ENCODE assay signal across 15 cellular contexts in the genomic region with DNA sequence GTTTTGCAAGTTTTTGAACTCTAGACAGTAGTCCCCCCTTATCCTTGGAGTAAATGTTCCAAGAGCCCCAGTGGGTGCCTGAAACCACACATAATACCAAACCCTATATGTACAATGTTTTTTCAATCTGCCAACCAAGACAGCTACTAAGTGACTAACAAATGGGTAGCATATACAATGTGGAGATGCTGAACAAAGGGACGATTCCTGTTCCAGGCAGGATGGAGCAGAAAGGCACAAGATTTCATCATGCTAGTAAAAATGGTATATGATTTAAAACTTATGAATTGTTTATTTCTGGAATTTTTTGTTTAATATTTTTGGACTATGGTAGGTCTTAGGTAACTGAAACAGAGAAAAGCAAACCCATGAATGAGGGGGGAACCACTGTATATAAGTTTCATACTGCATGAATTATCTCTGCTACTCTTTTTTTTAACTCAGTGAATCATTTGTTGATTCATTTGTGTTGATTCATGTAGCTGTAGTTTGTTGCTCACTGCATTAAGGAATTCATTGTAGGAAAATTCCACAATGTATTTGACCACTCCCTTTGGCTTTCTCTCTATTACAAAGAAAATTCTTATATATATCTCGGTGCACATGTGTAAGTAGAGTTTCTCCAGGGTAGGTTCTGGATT. TPM values are rescaled to one million over a fixed set of nuclear protein-coding genes. Genes with fewer than 3 reads are reported as not detected.
DNase-seq lines count a peak whose midpoint lies in the region; ATAC-seq, FAIRE-seq and TF ChIP-seq lines count a peak whose summit lies in the region.
"Had no signal": no experiment of that assay in that cellular context is flagged by ENCODE, and none has a peak within 500 bp of the region (broad histone marks: within the 10 kb centered on the region; RNA-seq: fewer than 3 reads in every experiment).

No MANE protein-coding gene starts in this region.

- H3K9me3 ChIP-seq in SK-N-SH (0 out of 2 replicates have a peak, but pooled peaks cover 2% of the 10 kb centered on the region), fibroblast of lung (ENCODE audit: control insufficient read depth, insufficient read depth, low read depth, low read length) (no peaks in the 10 kb centered on the region), HepG2 (ENCODE audit: low read length) (no peaks in the 10 kb centered on the region)
- H3K9me3 ChIP-seq: body of pancreas, pancreas had no signal

- CTCF ChIA-PET in SK-N-SH (lab: Yijun Ruan, JAX) (no interaction called here), HepG2 (lab: Yijun Ruan, JAX; ENCODE audit: low intra/inter-chr PET ratio, low total read pairs) (no interaction called here)

- H4K20me1 ChIP-seq in SK-N-SH (ENCODE audit: insufficient read depth) (no peaks in the 10 kb centered on the region), fibroblast of lung (ENCODE audit: control insufficient read depth, extremely low read depth, insufficient read depth, low read length) (no peaks in the 10 kb centered on the region), HepG2 (ENCODE audit: insufficient read depth, low read length) (no peaks in the 10 kb centered on the region)

- DNase-seq in HCEC 1CT (peak; percentile 75), SK-N-SH (no peak), fibroblast of lung (ENCODE audit: low read depth in 2 of 2) (peak; percentile 46 to 55), NCI-H2107 treated with DMSO at 0.1 percent for 48 hours (lab: John Stamatoyannopoulos, UW; ENCODE audit: unreplicated experiment) (no peak), type B pancreatic cell (ENCODE audit: extremely low spot score, unreplicated experiment) (no peak), HepG2 (ENCODE audit: low spot score) (no peak)
- DNase-seq: activated naive CD4-positive, alpha-beta T cell treated with anti-CD3 and anti-CD28 coated beads for 36 hours; body of pancreas; CD4-positive, CD25-positive, alpha-beta regulatory T cell; foreskin melanocyte; NCI-H1105 treated with DMSO at 0.1 percent for 48 hours; pancreas; SJCRH30 had no signal

- H3K4me1 Mint-ChIP-seq in type B pancreatic cell (ENCODE audit: unreplicated experiment) = peaks cover 5% of the 10 kb centered on the region
- H3K4me1 Mint-ChIP-seq: CD4-positive, CD25-positive, alpha-beta regulatory T cell had no signal

- in situ Hi-C loops in HepG2 (cut with HindIII; ENCODE audit: extremely low pct_ligation_motif_present, low pct_unique_long_range_greater_than_20kb) = loop anchor here (10.0 kb wide), 1 partner anchor 575 kb away; no protein-coding TSS in a partner anchor

- H3K4me2 ChIP-seq in SK-N-SH (no peak overlapping the region), fibroblast of lung (ENCODE audit: extremely low read depth, insufficient read depth, low read length) (peak overlapping the region; percentile 15), HepG2 (ENCODE audit: low read depth, low read length) (no peak overlapping the region)

- H3K9ac ChIP-seq in SK-N-SH (no peak overlapping the region), fibroblast of lung (ENCODE audit: insufficient read depth, low read length) (no peak overlapping the region), HepG2 (ENCODE audit: insufficient read depth, low read depth, low read length) (no peak overlapping the region)

- H3K27me3 ChIP-seq in SK-N-SH (ENCODE audit: insufficient read depth) (no peaks in the 10 kb centered on the region), fibroblast of lung (ENCODE audit: control insufficient read depth, insufficient read depth, low read length) (no peaks in the 10 kb centered on the region), HepG2 (ENCODE audit: control insufficient read depth in 1 of 2, insufficient read depth in 2 of 2, low read length in 2 of 2) (no peaks in the 10 kb centered on the region)
- H3K27me3 ChIP-seq: body of pancreas, pancreas, SJCRH30 had no signal

- POLR2A ChIA-PET in SK-N-SH (lab: Yijun Ruan, JAX) (no interaction called here), HepG2 (lab: Yijun Ruan, JAX) (no interaction called here)

- H3K27me3 Mint-ChIP-seq in type B pancreatic cell = no peaks in the 10 kb centered on the region
- H3K27me3 Mint-ChIP-seq: CD4-positive, CD25-positive, alpha-beta regulatory T cell had no signal

- WGBS in SK-N-SH (ENCODE audit: low lambda C conversion rate) = 59% methylated on average over 2 of the region's 2 CpGs
- WGBS in HepG2 (ENCODE audit: low lambda C conversion rate) = 98% methylated on average over 2 of the region's 2 CpGs

- H3K27ac Mint-ChIP-seq in type B pancreatic cell = no peak overlapping the region
- H3K27ac Mint-ChIP-seq: activated naive CD4-positive, alpha-beta T cell treated with anti-CD3 and anti-CD28 coated beads for 36 hours; CD4-positive, CD25-positive, alpha-beta regulatory T cell had no signal

- no peaks in the 10 kb centered on the region for H3F3A ChIP-seq in SK-N-SH (replicated peaks; ENCODE audit: insufficient read depth)

- H2AFZ ChIP-seq in SK-N-SH (ENCODE audit: low read depth) = no peak overlapping the region
- H2AFZ ChIP-seq in fibroblast of lung (ENCODE audit: low read length) = no peak overlapping the region
- H2AFZ ChIP-seq in HepG2 (ENCODE audit: low read length) = no peak overlapping the region

- H3K9me2 ChIP-seq in SK-N-SH = no peaks in the 10 kb centered on the region

- no peak for TF ChIP-seq POLR2A in HepG2 (IDR thresholded peaks at IDR 0.05; ENCODE audit: insufficient read depth in 1 of 2, low read depth in 2 of 2, low read length in 2 of 2)

- TF ChIP-seq RAD21 in SK-N-SH (IDR thresholded peaks at IDR 0.05; ENCODE audit: low read length) = no peak
- TF ChIP-seq RAD21 in HepG2 (CRISPR knock-in tag; IDR thresholded peaks at IDR 0.05) = no peak

- FAIRE-seq in HepG2 (lab: Jason Lieb, UNC) = no peak
- FAIRE-seq: K562, pancreas had no signal

- H3K4me3 Mint-ChIP-seq in type B pancreatic cell = no peak overlapping the region
- H3K4me3 Mint-ChIP-seq: activated naive CD4-positive, alpha-beta T cell treated with anti-CD3 and anti-CD28 coated beads for 36 hours; CD4-positive, CD25-positive, alpha-beta regulatory T cell had no signal

- intact Hi-C loops in HepG2 (cut with micrococcal nuclease; ENCODE audit: unreplicated experiment) = no loop called here

- H3K36me3 ChIP-seq in SK-N-SH (replicated peaks in 1 of 2; ENCODE audit: control insufficient read depth in 1 of 2, insufficient read depth in 2 of 2, low read length in 1 of 2) = peaks cover 0 to 14% of the 10 kb centered on the region in 2 experiments
- no peaks in the 10 kb centered on the region for H3K36me3 ChIP-seq in fibroblast of lung (ENCODE audit: control insufficient read depth, insufficient read depth, low read length)
- peaks cover 10 to 32% of the 10 kb centered on the region in 2 experiments for H3K36me3 ChIP-seq in HepG2 (replicated peaks in 1 of 2; ENCODE audit: control insufficient read depth in 1 of 2, insufficient read depth in 2 of 2, low read length in 2 of 2)
- H3K36me3 ChIP-seq: pancreas had no signal

- ATAC-seq in HepG2 = no peak
- ATAC-seq in HG02973 (IDR thresholded peaks at IDR 0.05; ENCODE audit: unreplicated experiment) = no peak
- ATAC-seq: body of pancreas, K562, pancreas had no signal

- no peak for TF ChIP-seq CTCF in SK-N-SH (IDR thresholded peaks at IDR 0.05)
- no peak for TF ChIP-seq CTCF in fibroblast of lung (conservative IDR thresholded peaks at IDR 0.05 in 1 of 2, IDR thresholded peaks at IDR 0.05 in 1 of 2; ENCODE audit: low read depth in 1 of 2, low read length in 2 of 2)
- no peak for TF ChIP-seq CTCF in type B pancreatic cell (conservative IDR thresholded peaks at IDR 0.05)
- TF ChIP-seq CTCF in HepG2 (CRISPR knock-in tag; IDR thresholded peaks at IDR 0.05) = no peak

- no peaks in the 10 kb centered on the region for H3K79me2 ChIP-seq in SK-N-SH (ENCODE audit: insufficient read depth)
- no peaks in the 10 kb centered on the region for H3K79me2 ChIP-seq in fibroblast of lung (ENCODE audit: control insufficient read depth, insufficient read depth, low read length)
- H3K79me2 ChIP-seq in HepG2 (ENCODE audit: insufficient read depth, low read length) = no peaks in the 10 kb centered on the region

- TF ChIP-seq EP300 in SK-N-SH (IDR thresholded peaks at IDR 0.05; ENCODE audit: borderline replicate concordance in 1 of 2, low read depth in 1 of 2, low read length in 1 of 2) (0 out of 4 replicates have a peak, but pooled peaks of 1 of the 2 experiments have one; percentile 19), HepG2 (IDR thresholded peaks at IDR 0.05; ENCODE audit: low read depth in 2 of 2, low read length in 2 of 2) (no peak), HepG2 (CRISPR knock-in tag; IDR thresholded peaks at IDR 0.05; ENCODE audit: borderline replicate concordance) (no peak)

- no TSS peak for BruUV-seq in HepG2 (replicated peaks; lab: Mats Ljungman, UMichigan)

- H3K4me3 ChIP-seq in SK-N-SH (ENCODE audit: low read depth in 2 of 2, low read length in 1 of 2) (no peak overlapping the region), fibroblast of lung (replicated peaks in 1 of 4; ENCODE audit: control extremely low read depth in 1 of 4, insufficient read depth in 1 of 4, low read depth in 3 of 4, low read length in 4 of 4) (no peak overlapping the region), HepG2 (replicated peaks in 1 of 3; ENCODE audit: insufficient read depth in 1 of 3, low read depth in 2 of 3, low read length in 3 of 3) (no peak overlapping the region)
- H3K4me3 ChIP-seq: body of pancreas, K562, pancreas, SJCRH30 had no signal

- H3K27ac ChIP-seq in SK-N-SH (ENCODE audit: low read depth in 2 of 2, low read length in 1 of 2) = no peak overlapping the region
- peak overlapping the region; percentile 41 for H3K27ac ChIP-seq in fibroblast of lung (ENCODE audit: insufficient read depth, low read length)
- H3K27ac ChIP-seq in HepG2 (ENCODE audit: extremely low read length, insufficient read depth, low read length) = no peak overlapping the region
- H3K27ac ChIP-seq: body of pancreas, pancreas, SJCRH30 had no signal

- H3K4me1 ChIP-seq in SK-N-SH (ENCODE audit: control insufficient read depth in 1 of 2, insufficient read depth in 2 of 2, low read depth in 1 of 2, low read length in 1 of 2) = peaks cover 0 to 12% of the 10 kb centered on the region in 2 experiments; a peak in 1 of 4 replicates
- H3K4me1 ChIP-seq in fibroblast of lung (ENCODE audit: control insufficient read depth, extremely low read depth, insufficient read depth, low read length) = peaks cover 13% of the 10 kb centered on the region
- no peaks in the 10 kb centered on the region; the same call in 1 of the 2 replicates for H3K4me1 ChIP-seq in HepG2 (ENCODE audit: insufficient read depth, low read length)
- H3K4me1 ChIP-seq: body of pancreas, pancreas had no signal

- H3K36me3 Mint-ChIP-seq in type B pancreatic cell = peaks cover 6% of the 10 kb centered on the region
- H3K36me3 Mint-ChIP-seq: CD4-positive, CD25-positive, alpha-beta regulatory T cell had no signal

- peaks cover 4% of the 10 kb centered on the region for H3K9me3 Mint-ChIP-seq in type B pancreatic cell
- H3K9me3 Mint-ChIP-seq: CD4-positive, CD25-positive, alpha-beta regulatory T cell had no signal

RNA-seq across cellular contexts. Expression of a gene that starts 21.9 kb away (rescaled TPM):
- polyA plus RNA-seq in SK-N-SH (2012; rRNA removed) (13.8 and 15.5 TPM in 2 replicates), fibroblast of lung (9.8 and 9.9 TPM in 2 replicates), HepG2 (2011; rRNA removed) (6.9 and 8.1 TPM in 2 replicates)
- polyA plus RNA-seq in SK-N-SH (2012; cell fraction: cytosol; rRNA removed) = 16.9 and 18.2 TPM in 2 replicates
- 31.0 and 31.4 TPM in 2 replicates for polyA plus RNA-seq in SK-N-SH (2012; cell fraction: nucleus; rRNA removed)
- total RNA-seq in fibroblast of lung (7.2 and 9.7 TPM in 2 replicates), type B pancreatic cell (ENCODE audit: low replicate concordance) (56.6 and 135 TPM in 2 replicates), HepG2 (2016; rRNA removed; fragmentation: Illumina TruSeq; extraction: Trizol) (6.5 and 8.2 TPM in 2 replicates)
- polyA plus RNA-seq in fibroblast of lung (2012) = 7.3 and 8.7 TPM in 2 replicates
- polyA minus RNA-seq in fibroblast of lung (ENCODE audit: low replicate concordance) = 7.5 and 9.6 TPM in 2 replicates
- total RNA-seq in HepG2 (2016; cell fraction: cytosol; rRNA removed; fragmentation: Illumina TruSeq; extraction: Trizol; ENCODE audit: low read depth) = 1.9 and 2.2 TPM in 2 replicates
- total RNA-seq in HepG2 (2016; cell fraction: insoluble cytoplasmic fraction; rRNA removed; fragmentation: Illumina TruSeq; extraction: Trizol) = 6.1 and 9.1 TPM in 2 replicates
- total RNA-seq in HepG2 (2016; cell fraction: membrane; rRNA removed; fragmentation: Illumina TruSeq; extraction: Trizol) = 1.7 and 1.9 TPM in 2 replicates
- 4.7 and 5.7 TPM in 2 replicates for total RNA-seq in HepG2 (2016; cell fraction: nucleus; rRNA removed; fragmentation: Illumina TruSeq; extraction: Trizol)
- polyA plus RNA-seq in HepG2 (2011; cell fraction: cytosol; rRNA removed) = 3.8 and 4.9 TPM in 2 replicates
- 9.6 and 10.8 TPM in 2 replicates for polyA plus RNA-seq in HepG2 (2011; cell fraction: nucleus; rRNA removed)
- polyA plus RNA-seq in HepG2 (2012) = 1.9 and 3.0 TPM in 2 replicates
- 1.7 TPM in 2 replicates for polyA plus RNA-seq in HepG2 (2016; cell fraction: cytosol; fragmentation: Illumina TruSeq; extraction: Trizol; ENCODE audit: low read depth)
- 7.8 and 8.2 TPM in 2 replicates for polyA plus RNA-seq in HepG2 (2016; cell fraction: insoluble cytoplasmic fraction; fragmentation: Illumina TruSeq; extraction: Trizol; ENCODE audit: low read depth)
- 1.5 and 1.7 TPM in 2 replicates for polyA plus RNA-seq in HepG2 (2016; cell fraction: membrane; fragmentation: Illumina TruSeq; extraction: Trizol; ENCODE audit: low read depth)
- polyA plus RNA-seq in HepG2 (2016; cell fraction: nucleus; fragmentation: Illumina TruSeq; extraction: Trizol; ENCODE audit: insufficient read depth, low read depth) = 7.8 and 9.5 TPM in 2 replicates
- polyA minus RNA-seq in HepG2 (2011; rRNA and poly(A)+ RNA removed; ENCODE audit: low replicate concordance) = 4.3 and 72.3 TPM in 2 replicates
- polyA minus RNA-seq in HepG2 (2011; cell fraction: cytosol; rRNA and poly(A)+ RNA removed) = 5.7 and 10.3 TPM in 2 replicates
- polyA minus RNA-seq in HepG2 (2011; cell fraction: nucleus; rRNA and poly(A)+ RNA removed) = 8.8 and 10.7 TPM in 2 replicates
- total RNA-seq: CD4-positive, CD25-positive, alpha-beta regulatory T cell had no signal
- polyA plus RNA-seq: CD4-positive, CD25-positive, alpha-beta regulatory T cell had no signal

Comparison
In these comparisons a context has a peak if more than half of its experiments do, and no peak if none do; other contexts are left out.
1. DNase-seq: peak in HCEC 1CT (single experiment) and fibroblast of lung (2 of 2); none in SK-N-SH (single experiment), NCI-H2107 treated with DMSO at 0.1 percent for 48 hours (single experiment), type B pancreatic cell (single experiment) and HepG2 (single experiment).